In the genomic region with DNA sequence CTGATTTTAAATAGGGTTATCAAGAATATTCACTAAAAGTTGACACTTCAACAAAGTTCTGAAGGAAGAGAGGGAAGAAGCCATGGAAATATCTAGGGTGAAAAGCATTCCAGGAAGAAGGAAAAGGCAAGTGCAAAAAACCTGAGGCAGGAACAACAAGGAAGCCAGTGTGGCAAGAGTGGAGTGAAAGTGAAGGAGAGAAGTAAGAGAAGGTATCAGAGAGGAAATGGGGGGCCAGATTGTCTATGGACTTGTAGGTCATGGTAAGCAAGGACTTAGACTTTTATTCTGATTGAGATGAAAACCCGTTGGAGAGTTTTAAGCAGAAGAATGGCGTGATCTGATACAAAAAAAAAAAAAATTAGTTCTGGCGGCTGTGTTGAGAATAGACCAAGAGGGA, we compare ENCODE assay signal across 19 cellular contexts.
"Had no signal": no experiment of that assay in that cellular context is flagged by ENCODE, and none has a peak within 500 bp of the region (broad histone marks: within the 10 kb centered on the region; RNA-seq: fewer than 3 reads in every experiment).

No MANE protein-coding gene starts in this region.

- DNase-seq: activated CD4-positive, alpha-beta T cell treated with anti-CD3 and anti-CD28 coated beads, Interleukin-2, amount 50 U/mL, for 4 hours; activated CD4-positive, CD25-positive, alpha-beta regulatory T cell; activated naive CD4-positive, alpha-beta T cell; activated T-cell treated with anti-CD3 and anti-CD28 coated beads, Interleukin-2, amount 50 U/mL, for 72 hours; central memory CD4-positive, alpha-beta T cell; effector CD4-positive, alpha-beta T cell; esophagus squamous epithelium; hippocampal formation; mammary epithelial cell; mucosa of descending colon; naive thymus-derived CD8-positive, alpha-beta T cell; stimulated activated CD4-positive, alpha-beta T cell treated with anti-CD3 and anti-CD28 coated beads, Interleukin-15, amount 100 ng/mL, for 24 hours; stimulated activated CD4-positive, alpha-beta T cell treated with anti-CD3 and anti-CD28 coated beads, Interleukin-4, amount 100 ng/mL, for 24 hours; stimulated activated naive CD8-positive, alpha-beta T cell treated with anti-CD3 and anti-CD28 coated beads, Interleukin-15, amount 100 ng/mL, for 72 hours; upper lobe of right lung had no signal

- H3K36me3 ChIP-seq: right atrium auricular region had no signal

- H3K27ac Mint-ChIP-seq: brain had no signal

- H3K27me3 ChIP-seq: esophagus squamous epithelium, right atrium auricular region, upper lobe of right lung had no signal

- H3K4me3 ChIP-seq: coronary artery, esophagus squamous epithelium, mucosa of descending colon, right atrium auricular region, upper lobe of right lung had no signal

- H3K9me3 Mint-ChIP-seq: brain; naive thymus-derived CD8-positive, alpha-beta T cell; stimulated activated naive CD8-positive, alpha-beta T cell treated with anti-CD3 and anti-CD28 coated beads, Interleukin-15, amount 100 ng/mL, for 72 hours had no signal

- H3K4me3 Mint-ChIP-seq: brain; stimulated activated naive CD8-positive, alpha-beta T cell treated with anti-CD3 and anti-CD28 coated beads, Interleukin-15, amount 100 ng/mL, for 72 hours had no signal

- H3K9me3 ChIP-seq: esophagus squamous epithelium, mucosa of descending colon, right atrium auricular region, upper lobe of right lung had no signal

- ATAC-seq: activated T-cell treated with anti-CD3 and anti-CD28 coated beads, Interleukin-2, amount 50 U/mL, for 72 hours; left lobe of liver; mucosa of descending colon; naive thymus-derived CD8-positive, alpha-beta T cell; stimulated activated naive CD8-positive, alpha-beta T cell treated with anti-CD3 and anti-CD28 coated beads, Interleukin-15, amount 100 ng/mL, for 72 hours; upper lobe of right lung had no signal

- H3K27me3 Mint-ChIP-seq: brain; naive thymus-derived CD8-positive, alpha-beta T cell; stimulated activated naive CD8-positive, alpha-beta T cell treated with anti-CD3 and anti-CD28 coated beads, Interleukin-15, amount 100 ng/mL, for 72 hours had no signal

- H3K27ac ChIP-seq: coronary artery, esophagus squamous epithelium, right atrium auricular region, upper lobe of right lung had no signal
